Comparison of ENCODE assay signal across 1 cellular context in genomic region chr11:62599069-62599696, GRCh38.
TF ChIP-seq lines count a peak whose summit lies in the region.

No MANE protein-coding gene starts in this region.

TF ChIP-seq in endothelial cell of umbilical vein, 7 proteins besides CTCF, POLR2A, EP300 and RAD21 (continued from another document):
- TF ChIP-seq POLR2AphosphoS5 (IDR thresholded peaks at IDR 0.05; ENCODE audit: insufficient read depth, low read depth, low read length) = peak; percentile 55
- TF ChIP-seq, protein P1, sequence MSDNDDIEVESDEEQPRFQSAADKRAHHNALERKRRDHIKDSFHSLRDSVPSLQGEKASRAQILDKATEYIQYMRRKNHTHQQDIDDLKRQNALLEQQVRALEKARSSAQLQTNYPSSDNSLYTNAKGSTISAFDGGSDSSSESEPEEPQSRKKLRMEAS (IDR thresholded peaks at IDR 0.05; ENCODE audit: insufficient read depth, insufficient read length) = no peak
